In the genomic region with DNA sequence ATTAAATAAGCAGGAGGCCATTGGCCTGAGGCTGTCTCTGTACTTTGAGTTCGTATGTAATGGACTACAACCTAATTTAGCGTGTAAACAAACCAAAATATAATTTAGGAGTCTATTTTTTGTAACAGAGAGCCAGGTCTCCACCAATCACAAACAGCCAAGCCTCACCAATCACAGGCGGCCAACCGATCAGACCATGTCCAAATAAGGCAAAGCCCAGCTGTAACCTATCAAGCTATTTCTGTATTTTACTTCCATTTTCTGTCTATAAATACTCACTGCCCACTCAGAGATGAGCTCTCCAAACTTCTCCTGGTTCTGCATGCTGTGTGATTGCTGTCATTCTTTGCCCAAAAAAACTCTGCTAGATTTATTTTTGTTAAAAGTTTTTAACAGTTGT, we compare ENCODE assay signal across 21 cellular contexts.
"Had no signal": no experiment of that assay in that cellular context is flagged by ENCODE, and none has a peak within 500 bp of the region (broad histone marks: within the 10 kb centered on the region; RNA-seq: fewer than 3 reads in every experiment).

No MANE protein-coding gene starts in this region.

- H3K4me3 ChIP-seq: dorsolateral prefrontal cortex, hepatocyte, lung, prostate gland, spleen had no signal

- H3K27me3 ChIP-seq: hepatocyte, spleen had no signal

- H3K9ac ChIP-seq: parathyroid adenoma had no signal

- H3K4me2 ChIP-seq: hepatocyte had no signal

- H2AFZ ChIP-seq: hepatocyte, parathyroid adenoma had no signal

- ATAC-seq: left colon; left ventricle myocardium superior; sciatic nerve; stimulated activated naive B cell treated with anti-CD40 and anti-IgM and Interleukin-4, amounts not matched to agents 10 μg/mL and 1 μg/mL and 100 μg/mL, for 72 hours; stimulated activated naive CD8-positive, alpha-beta T cell treated with anti-CD3 and anti-CD28 coated beads, Interleukin-15, amount 100 ng/mL, for 72 hours had no signal

- H3K27ac ChIP-seq: dorsolateral prefrontal cortex, hepatocyte, parathyroid adenoma, prostate gland, spleen had no signal

- DNase-seq: cortex of kidney; dorsolateral prefrontal cortex; effector CD8-positive, alpha-beta T cell; foreskin melanocyte; head of caudate nucleus; left colon; left ventricle myocardium superior; mesendoderm; naive B cell; spleen; stimulated activated CD4-positive, alpha-beta T cell treated with anti-CD3 and anti-CD28 coated beads, Interleukin-15, amount 100 ng/mL, for 24 hours; stimulated activated CD4-positive, alpha-beta T cell treated with anti-CD3 and anti-CD28 coated beads, Interleukin-1b, Interleukin-23, amount 100 ng/mL, for 48 hours; stimulated activated CD4-positive, alpha-beta T cell treated with anti-CD3 and anti-CD28 coated beads, Interleukin-4, amount 100 ng/mL, for 4 hours; stimulated activated naive B cell treated with anti-CD40 and anti-IgM and Interleukin-4, amounts not matched to agents 10 μg/mL and 1 μg/mL and 100 μg/mL, for 72 hours; stimulated activated naive CD8-positive, alpha-beta T cell treated with anti-CD3 and anti-CD28 coated beads, Interleukin-15, amount 100 ng/mL, for 72 hours; trophoblast cell had no signal

- H3K9me3 ChIP-seq: prostate gland had no signal

- H3K36me3 ChIP-seq: prostate gland, spleen had no signal

- H3K79me2 ChIP-seq: hepatocyte, parathyroid adenoma had no signal

- H3K4me1 ChIP-seq: parathyroid adenoma, prostate gland, spleen had no signal
